21 cellular contexts compared by ENCODE assay signal in genomic region chr20:38421915-38422314, GRCh38. TPM values are rescaled to one million over a fixed set of nuclear protein-coding genes. Genes with fewer than 3 reads are reported as not detected.
DNase-seq lines count a peak whose midpoint lies in the region; ATAC-seq and TF ChIP-seq lines count a peak whose summit lies in the region.
"Had no signal": no experiment of that assay in that cellular context is flagged by ENCODE, and none has a peak within 500 bp of the region (broad histone marks: within the 10 kb centered on the region; RNA-seq: fewer than 3 reads in every experiment).

No MANE protein-coding gene starts in this region.

- H3K27ac ChIP-seq in H9 (ENCODE audit: insufficient read length, low read depth, low read length) (no peak overlapping the region), angular gyrus (ENCODE audit: low read depth, low read length) (peak overlapping the region; percentile 34), left lung (no peak overlapping the region), coronary artery (no peak overlapping the region)

- no peak overlapping the region for H3K18ac ChIP-seq in H9 (ENCODE audit: insufficient read length, low read depth, low read length)

- no peak overlapping the region for H2BK120ac ChIP-seq in H9 (ENCODE audit: low read depth, low read length, poor library complexity, severe bottlenecking)

- H3K14ac ChIP-seq in H9 (ENCODE audit: insufficient read depth, low read length) = no peak overlapping the region

- H2BK12ac ChIP-seq in H9 (ENCODE audit: insufficient read length, low read depth, low read length) = no peak overlapping the region

- H3K23me2 ChIP-seq in H9 (ENCODE audit: insufficient read length, low read depth, low read length, poor library complexity, severe bottlenecking) = no peaks in the 10 kb centered on the region

- no peak overlapping the region for H3K23ac ChIP-seq in H9 (ENCODE audit: insufficient read length, low read depth, low read length)

- no peak overlapping the region for H3K4me2 ChIP-seq in H9 (ENCODE audit: insufficient read depth, insufficient read length, low read length)

- no peak for TF ChIP-seq CTCF in H9 (conservative IDR thresholded peaks at IDR 0.05)
- TF ChIP-seq CTCF in left lung (IDR thresholded peaks at IDR 0.05) = no peak
- no peak for TF ChIP-seq CTCF in coronary artery (IDR thresholded peaks at IDR 0.05)

- H3K9me3 Mint-ChIP-seq in activated T-cell treated with anti-CD3 and anti-CD28 coated beads, Interleukin-2, amount 50 U/mL, for 24 hours = no peaks in the 10 kb centered on the region
- H3K9me3 Mint-ChIP-seq in H9 = no peaks in the 10 kb centered on the region; a peak in 1 of 5 replicates
- H3K9me3 Mint-ChIP-seq in stimulated activated effector memory CD8-positive, alpha-beta T cell treated with anti-CD3 and anti-CD28 coated beads, Interleukin-12 subunit alpha, Interleukin-12 subunit beta, amount 100 ng/mL, for 72 hours = no peaks in the 10 kb centered on the region

- no peaks in the 10 kb centered on the region for H3K9me3 ChIP-seq in H9 (ENCODE audit: control insufficient read depth, low read depth, low read length)
- H3K9me3 ChIP-seq in left lung = no peaks in the 10 kb centered on the region

- no peak overlapping the region for H2BK15ac ChIP-seq in H9 (ENCODE audit: low read depth, low read length)

- no peak overlapping the region for H2BK5ac ChIP-seq in H9 (ENCODE audit: insufficient read length, low read length)

- no peak overlapping the region for H3K9ac ChIP-seq in H9 (ENCODE audit: extremely low read depth, insufficient read length, low read length)

- no peak overlapping the region for H3K56ac ChIP-seq in H9 (ENCODE audit: insufficient read length, low read depth, low read length)

- intact Hi-C loops in left lung (cut with DNase I) = no loop called here

- peak overlapping the region; percentile 61 for H3K27ac Mint-ChIP-seq in activated T-cell treated with anti-CD3 and anti-CD28 coated beads, Interleukin-2, amount 50 U/mL, for 24 hours
- H3K27ac Mint-ChIP-seq in H9 = peak overlapping the region in 2 of 3 experiments; percentile 37 to 51; a peak in 3 of 7 replicates
- H3K27ac Mint-ChIP-seq in stimulated activated effector memory CD8-positive, alpha-beta T cell treated with anti-CD3 and anti-CD28 coated beads, Interleukin-12 subunit alpha, Interleukin-12 subunit beta, amount 100 ng/mL, for 72 hours = peak overlapping the region; percentile 63

- H4K91ac ChIP-seq in H9 (ENCODE audit: insufficient read length, low read depth, low read length) = no peak overlapping the region

- ATAC-seq in stimulated activated effector memory CD8-positive, alpha-beta T cell treated with anti-CD3 and anti-CD28 coated beads, Interleukin-12 subunit alpha, Interleukin-12 subunit beta, amount 100 ng/mL, for 72 hours = no peak
- no peak for ATAC-seq in left lung
- ATAC-seq: Panc1 had no signal

- H3K4me1 Mint-ChIP-seq in activated T-cell treated with anti-CD3 and anti-CD28 coated beads, Interleukin-2, amount 50 U/mL, for 24 hours (ENCODE audit: low read depth) = peaks cover 26% of the 10 kb centered on the region
- H3K4me1 Mint-ChIP-seq in H9 = peaks cover 13 to 16% of the 10 kb centered on the region in 2 experiments
- peaks cover 33% of the 10 kb centered on the region for H3K4me1 Mint-ChIP-seq in stimulated activated effector memory CD8-positive, alpha-beta T cell treated with anti-CD3 and anti-CD28 coated beads, Interleukin-12 subunit alpha, Interleukin-12 subunit beta, amount 100 ng/mL, for 72 hours

- no peak for DNase-seq in activated T-cell treated with anti-CD3 and anti-CD28 coated beads, Interleukin-2, amount 50 U/mL, for 24 hours
- DNase-seq in activated T-cell treated with anti-CD3 and anti-CD28 coated beads, Interleukin-2, amount 50 U/mL, for 1 hour = no peak
- no peak for DNase-seq in H9
- DNase-seq in stimulated activated effector memory CD8-positive, alpha-beta T cell treated with anti-CD3 and anti-CD28 coated beads, Interleukin-12 subunit alpha, Interleukin-12 subunit beta, amount 100 ng/mL, for 72 hours (ENCODE audit: low spot score in 2 of 2) = no peak
- no peak for DNase-seq in left lung
- DNase-seq in UCSD-AML1 (lab: John Stamatoyannopoulos, UW; ENCODE audit: unreplicated experiment) = no peak
- DNase-seq in coronary artery (ENCODE audit: low spot score) = no peak
- DNase-seq: 8988T, C1 segment of cervical spinal cord, DMS 273 treated with DMSO at 0.1 percent for 48 hours, GF-D8, GOT3, KG1, NCI-H1436 treated with DMSO at 0.1 percent for 48 hours, NCI-H2029 treated with DMSO at 0.1 percent for 48 hours, NCI-H2171 treated with DMSO at 0.1 percent for 48 hours, NCI-H510A, NCI-H82, SHP77 had no signal

- H2AK5ac ChIP-seq in H9 (ENCODE audit: insufficient read length, low read length) = no peak overlapping the region

- H3K4ac ChIP-seq in H9 (ENCODE audit: low read depth, low read length) = no peak overlapping the region

- no peak overlapping the region for H4K5ac ChIP-seq in H9 (ENCODE audit: insufficient read length, low read depth, low read length)

- peaks cover 96% of the 10 kb centered on the region for H3K36me3 Mint-ChIP-seq in activated T-cell treated with anti-CD3 and anti-CD28 coated beads, Interleukin-2, amount 50 U/mL, for 24 hours (ENCODE audit: low read depth)
- peaks cover 58 to 86% (median 82%) of the 10 kb centered on the region in 3 experiments for H3K36me3 Mint-ChIP-seq in H9 (ENCODE audit: insufficient read depth in 1 of 3, low read depth in 3 of 3)
- H3K36me3 Mint-ChIP-seq in stimulated activated effector memory CD8-positive, alpha-beta T cell treated with anti-CD3 and anti-CD28 coated beads, Interleukin-12 subunit alpha, Interleukin-12 subunit beta, amount 100 ng/mL, for 72 hours = peaks cover 100% of the 10 kb centered on the region

- H3K4me3 ChIP-seq in left lung (no peak overlapping the region), coronary artery (no peak overlapping the region)

- no peak overlapping the region for H3T11ph ChIP-seq in H9 (ENCODE audit: low read length)

- no peaks in the 10 kb centered on the region for H3K27me3 Mint-ChIP-seq in activated T-cell treated with anti-CD3 and anti-CD28 coated beads, Interleukin-2, amount 50 U/mL, for 24 hours
- no peaks in the 10 kb centered on the region for H3K27me3 Mint-ChIP-seq in H9 (ENCODE audit: low read depth)

- peaks cover 6% of the 10 kb centered on the region for H3K79me1 ChIP-seq in H9 (ENCODE audit: insufficient read depth, low read depth, low read length, poor library complexity, severe bottlenecking)

- no peak overlapping the region for H2AFZ ChIP-seq in H9 (ENCODE audit: low read length)

- no peaks in the 10 kb centered on the region for H3K4me1 ChIP-seq in H9 (ENCODE audit: insufficient read depth, low read length)
- H3K4me1 ChIP-seq in left lung = no peaks in the 10 kb centered on the region

- H3K27me3 ChIP-seq in H9 (ENCODE audit: insufficient read depth, low read length) = no peaks in the 10 kb centered on the region
- H3K27me3 ChIP-seq in left lung = no peaks in the 10 kb centered on the region

- H3K4me3 Mint-ChIP-seq in activated T-cell treated with anti-CD3 and anti-CD28 coated beads, Interleukin-2, amount 50 U/mL, for 24 hours = no peak overlapping the region
- H3K4me3 Mint-ChIP-seq in H9 = no peak overlapping the region
- no peak overlapping the region for H3K4me3 Mint-ChIP-seq in stimulated activated effector memory CD8-positive, alpha-beta T cell treated with anti-CD3 and anti-CD28 coated beads, Interleukin-12 subunit alpha, Interleukin-12 subunit beta, amount 100 ng/mL, for 72 hours

- no peak overlapping the region for H4K8ac ChIP-seq in H9 (replicated peaks; ENCODE audit: insufficient read length, low read depth, low read length)

- H4K20me1 ChIP-seq in H9 (ENCODE audit: control insufficient read depth, insufficient read depth, insufficient read length) = no peaks in the 10 kb centered on the region

- H2BK20ac ChIP-seq in H9 (ENCODE audit: low read depth, low read length, poor library complexity, severe bottlenecking) = no peak overlapping the region

- no peaks in the 10 kb centered on the region; the same call in 1 of the 2 replicates for H3K79me2 ChIP-seq in H9 (ENCODE audit: insufficient read depth, low read length)

- H3K36me3 ChIP-seq in left lung = peaks cover 6 to 99% of the 10 kb centered on the region in 2 donors

- no CpG with 5 or more reads among the region's 10 CpGs for WGBS in H9 (ENCODE audit: extremely low coverage, insufficient read length, low lambda C conversion rate)

RNA-seq across cellular contexts. Expression of gene SNHG17, which starts 13.2 kb away (rescaled TPM):
- total RNA-seq in H9 (2021) = 70.1 and 74.8 TPM in 2 replicates
- 10 to 100 TPM; 12.1 to 28.1 TPM for total RNA-seq in left lung

RNA-seq across cellular contexts. Expression of gene RALGAPB, which starts 50.7 kb away (rescaled TPM):
- 28.5 TPM in 2 replicates for total RNA-seq in H9 (2021)
- total RNA-seq in left lung = 10 to 100 TPM; 29.6 to 36.8 TPM
